2 cellular contexts compared by ENCODE assay signal in genomic region chrX:11367609-11368430, GRCh38.
TF ChIP-seq lines count a peak whose summit lies in the region.

No MANE protein-coding gene starts in this region.

TF ChIP-seq in liver, 16 proteins besides CTCF, POLR2A, EP300 and RAD21 (continued from another document):
- no peak for TF ChIP-seq ZBTB33 (IDR thresholded peaks at IDR 0.05)

TF ChIP-seq in HepG2, 621 proteins besides CTCF, POLR2A, EP300 and RAD21 (continued from another document):
- TF ChIP-seq ZHX1 (CRISPR knock-in tag; IDR thresholded peaks at IDR 0.05; ENCODE audit: low read depth) = no peak
- TF ChIP-seq ZFP36L2 (CRISPR knock-in tag; IDR thresholded peaks at IDR 0.05) = no peak
- no peak for TF ChIP-seq ZBTB44 (CRISPR knock-in tag; IDR thresholded peaks at IDR 0.05)
